Comparison of ENCODE assay signal across 34 cellular contexts in the genomic region with DNA sequence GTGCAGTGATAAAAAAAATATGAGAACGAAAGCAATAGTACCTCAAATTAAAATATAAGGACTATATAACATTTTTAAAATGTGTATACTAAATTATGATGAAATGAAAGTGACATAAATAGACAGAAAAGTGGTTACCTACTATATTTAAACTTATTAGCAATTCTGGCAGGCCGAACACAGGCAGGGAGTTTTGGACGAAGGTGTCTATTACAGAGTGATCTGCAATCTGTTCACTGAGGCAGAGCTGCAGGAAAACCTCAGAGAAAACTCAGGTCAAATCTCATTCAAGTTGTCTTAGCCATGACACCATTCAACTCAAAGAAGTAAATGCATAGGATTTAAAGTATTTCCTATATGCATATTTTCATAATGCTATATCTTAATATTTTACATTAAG.
"Had no signal": no experiment of that assay in that cellular context is flagged by ENCODE, and none has a peak within 500 bp of the region (broad histone marks: within the 10 kb centered on the region; RNA-seq: fewer than 3 reads in every experiment).

No MANE protein-coding gene starts in this region.

- H3K4me3 ChIP-seq: MG63 had no signal

- H3K36me3 ChIP-seq: MG63 had no signal

- H3K27ac ChIP-seq: KMS-11 had no signal

- DNase-seq: Karpas-422, Kasumi-1, MG63, MM.1S, MV-4-11, NCI-H1048, NCI-H1092, NCI-H1092 treated with DMSO at 0.1 percent for 48 hours, NCI-H1105, NCI-H1105 treated with DMSO at 0.1 percent for 48 hours, NCI-H1417, NCI-H1417 treated with DMSO at 0.1 percent for 48 hours, NCI-H1436, NCI-H1436 treated with DMSO at 0.1 percent for 48 hours, NCI-H146, NCI-H1694, NCI-H1694 treated with DMSO at 0.1 percent for 48 hours, NCI-H187, NCI-H187 treated with DMSO at 0.1 percent for 48 hours, NCI-H1930, NCI-H2029, NCI-H2029 treated with DMSO at 0.1 percent for 48 hours, NCI-H2081, NCI-H2081 treated with DMSO at 0.1 percent for 48 hours, NCI-H2107, NCI-H2171, NCI-H2171 treated with DMSO at 0.1 percent for 48 hours, NCI-H2227 treated with DMSO at 0.1 percent for 48 hours, NCI-H226, NCI-H345, NCI-H446, NCI-H446 treated with DMSO at 0.1 percent for 48 hours, NCI-H510A had no signal

- H3K9me3 ChIP-seq: MG63 had no signal

- H3K4me2 ChIP-seq: KMS-11 had no signal

- H3K9ac ChIP-seq: KMS-11 had no signal

- H3K27me3 ChIP-seq: MG63 had no signal
